2 cellular contexts compared by ENCODE assay signal in the genomic region with DNA sequence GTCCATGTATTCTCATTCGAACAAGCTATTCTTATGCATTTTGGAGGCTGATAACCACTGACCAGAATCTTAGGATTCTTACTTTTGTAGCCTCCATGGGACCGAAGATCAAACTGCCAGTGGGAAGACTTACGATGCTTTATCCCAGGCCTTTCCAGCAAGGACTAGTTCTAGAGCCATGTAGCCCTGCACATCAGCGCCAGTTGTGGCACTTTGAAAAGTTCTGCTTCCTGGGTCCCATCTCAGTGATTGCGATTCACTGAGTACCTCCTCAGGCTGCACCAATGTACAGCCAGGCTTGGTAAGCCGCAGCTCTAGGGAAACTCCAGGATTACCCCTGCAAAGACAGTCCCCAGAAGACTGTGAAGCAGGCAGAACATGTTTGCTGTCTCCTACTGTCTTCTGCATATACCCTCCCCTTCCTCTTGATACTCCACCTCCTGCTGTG.
A peak's percentile ranks its signal among the peaks of the same experiment; 100 is the strongest.
TF ChIP-seq lines count a peak whose summit lies in the region.

No MANE protein-coding gene starts in this region.

TF ChIP-seq in HCT116, 20 proteins besides CTCF, POLR2A, EP300 and RAD21:
- TF ChIP-seq EZH2 (IDR thresholded peaks at IDR 0.05) (no peak), ZNF274 (IDR thresholded peaks at IDR 0.05; ENCODE audit: low read depth, low read length) (no peak), CEBPB (IDR thresholded peaks at IDR 0.05; ENCODE audit: low read depth) (no peak), JUND (IDR thresholded peaks at IDR 0.05) (no peak), YY1 (IDR thresholded peaks at IDR 0.05; ENCODE audit: extremely low read depth, insufficient replicate concordance, low read depth, low read length) (no peak), TCF7L2 (IDR thresholded peaks at IDR 0.05; ENCODE audit: borderline replicate concordance, extremely low read depth, insufficient read depth, insufficient read length) (no peak), SIN3A (IDR thresholded peaks at IDR 0.05; ENCODE audit: low read depth) (no peak), ELF1 (IDR thresholded peaks at IDR 0.05; ENCODE audit: borderline replicate concordance, low read depth) (no peak), FOSL1 (IDR thresholded peaks at IDR 0.05; ENCODE audit: low read depth) (no peak), CBX3 (IDR thresholded peaks at IDR 0.05; ENCODE audit: low read depth) (no peak), SRF (IDR thresholded peaks at IDR 0.05; ENCODE audit: low read depth) (no peak), EZH2phosphoT487 (IDR thresholded peaks at IDR 0.05; ENCODE audit: borderline replicate concordance) (no peak)
- TF ChIP-seq, protein P1, sequence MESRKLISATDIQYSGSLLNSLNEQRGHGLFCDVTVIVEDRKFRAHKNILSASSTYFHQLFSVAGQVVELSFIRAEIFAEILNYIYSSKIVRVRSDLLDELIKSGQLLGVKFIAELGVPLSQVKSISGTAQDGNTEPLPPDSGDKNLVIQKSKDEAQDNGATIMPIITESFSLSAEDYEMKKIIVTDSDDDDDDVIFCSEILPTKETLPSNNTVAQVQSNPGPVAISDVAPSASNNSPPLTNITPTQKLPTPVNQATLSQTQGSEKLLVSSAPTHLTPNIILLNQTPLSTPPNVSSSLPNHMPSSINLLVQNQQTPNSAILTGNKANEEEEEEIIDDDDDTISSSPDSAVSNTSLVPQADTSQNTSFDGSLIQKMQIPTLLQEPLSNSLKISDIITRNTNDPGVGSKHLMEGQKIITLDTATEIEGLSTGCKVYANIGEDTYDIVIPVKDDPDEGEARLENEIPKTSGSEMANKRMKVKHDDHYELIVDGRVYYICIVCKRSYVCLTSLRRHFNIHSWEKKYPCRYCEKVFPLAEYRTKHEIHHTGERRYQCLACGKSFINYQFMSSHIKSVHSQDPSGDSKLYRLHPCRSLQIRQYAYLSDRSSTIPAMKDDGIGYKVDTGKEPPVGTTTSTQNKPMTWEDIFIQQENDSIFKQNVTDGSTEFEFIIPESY (IDR thresholded peaks at IDR 0.05; ENCODE audit: extremely low read depth, insufficient replicate concordance, low read length): no peak
- TF ChIP-seq, protein P2, sequence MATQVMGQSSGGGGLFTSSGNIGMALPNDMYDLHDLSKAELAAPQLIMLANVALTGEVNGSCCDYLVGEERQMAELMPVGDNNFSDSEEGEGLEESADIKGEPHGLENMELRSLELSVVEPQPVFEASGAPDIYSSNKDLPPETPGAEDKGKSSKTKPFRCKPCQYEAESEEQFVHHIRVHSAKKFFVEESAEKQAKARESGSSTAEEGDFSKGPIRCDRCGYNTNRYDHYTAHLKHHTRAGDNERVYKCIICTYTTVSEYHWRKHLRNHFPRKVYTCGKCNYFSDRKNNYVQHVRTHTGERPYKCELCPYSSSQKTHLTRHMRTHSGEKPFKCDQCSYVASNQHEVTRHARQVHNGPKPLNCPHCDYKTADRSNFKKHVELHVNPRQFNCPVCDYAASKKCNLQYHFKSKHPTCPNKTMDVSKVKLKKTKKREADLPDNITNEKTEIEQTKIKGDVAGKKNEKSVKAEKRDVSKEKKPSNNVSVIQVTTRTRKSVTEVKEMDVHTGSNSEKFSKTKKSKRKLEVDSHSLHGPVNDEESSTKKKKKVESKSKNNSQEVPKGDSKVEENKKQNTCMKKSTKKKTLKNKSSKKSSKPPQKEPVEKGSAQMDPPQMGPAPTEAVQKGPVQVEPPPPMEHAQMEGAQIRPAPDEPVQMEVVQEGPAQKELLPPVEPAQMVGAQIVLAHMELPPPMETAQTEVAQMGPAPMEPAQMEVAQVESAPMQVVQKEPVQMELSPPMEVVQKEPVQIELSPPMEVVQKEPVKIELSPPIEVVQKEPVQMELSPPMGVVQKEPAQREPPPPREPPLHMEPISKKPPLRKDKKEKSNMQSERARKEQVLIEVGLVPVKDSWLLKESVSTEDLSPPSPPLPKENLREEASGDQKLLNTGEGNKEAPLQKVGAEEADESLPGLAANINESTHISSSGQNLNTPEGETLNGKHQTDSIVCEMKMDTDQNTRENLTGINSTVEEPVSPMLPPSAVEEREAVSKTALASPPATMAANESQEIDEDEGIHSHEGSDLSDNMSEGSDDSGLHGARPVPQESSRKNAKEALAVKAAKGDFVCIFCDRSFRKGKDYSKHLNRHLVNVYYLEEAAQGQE (IDR thresholded peaks at IDR 0.05; ENCODE audit: low read depth): no peak
- TF ChIP-seq, protein P3, sequence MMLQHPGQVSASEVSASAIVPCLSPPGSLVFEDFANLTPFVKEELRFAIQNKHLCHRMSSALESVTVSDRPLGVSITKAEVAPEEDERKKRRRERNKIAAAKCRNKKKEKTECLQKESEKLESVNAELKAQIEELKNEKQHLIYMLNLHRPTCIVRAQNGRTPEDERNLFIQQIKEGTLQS (IDR thresholded peaks at IDR 0.05): no peak

TF ChIP-seq in H1, 55 proteins besides CTCF, POLR2A, EP300 and RAD21:
- no peak for TF ChIP-seq FOSL1 (IDR thresholded peaks at IDR 0.05; ENCODE audit: insufficient read depth, low read depth, low read length)
- TF ChIP-seq, protein P3 (IDR thresholded peaks at IDR 0.05; ENCODE audit: insufficient read depth, low read depth, low read length): no peak
- TF ChIP-seq TCF12 (IDR thresholded peaks at IDR 0.05; ENCODE audit: low read depth, low read length): no peak
- TF ChIP-seq HDAC6 (IDR thresholded peaks at IDR 0.05; ENCODE audit: low read depth, low read length): no peak
- no peak for TF ChIP-seq SP4 (IDR thresholded peaks at IDR 0.05; ENCODE audit: low read length)
- no peak for TF ChIP-seq CREB1 (IDR thresholded peaks at IDR 0.05)
- no peak for TF ChIP-seq CTBP2 (IDR thresholded peaks at IDR 0.05; ENCODE audit: borderline replicate concordance, insufficient read depth, insufficient read length, low read length)
- TF ChIP-seq BCL11A (IDR thresholded peaks at IDR 0.05; ENCODE audit: low read depth in 2 of 2, low read length in 2 of 2): no peak
- peak; percentile 77 for TF ChIP-seq POLR2AphosphoS5 (IDR thresholded peaks at IDR 0.05; ENCODE audit: low read depth, low read length)
- TF ChIP-seq TBP (IDR thresholded peaks at IDR 0.05; ENCODE audit: low read depth, low read length): peak; percentile 53; the same call in 1 of the 2 replicates
- TF ChIP-seq ASH2L (IDR thresholded peaks at IDR 0.05; ENCODE audit: low read length): no peak
- no peak for TF ChIP-seq ATF2 (IDR thresholded peaks at IDR 0.05; ENCODE audit: low read length)
- no peak for TF ChIP-seq PHF8 (conservative IDR thresholded peaks at IDR 0.05; ENCODE audit: low read depth, low read length)
- TF ChIP-seq KDM1A (IDR thresholded peaks at IDR 0.05; ENCODE audit: borderline replicate concordance, low read length): no peak
- TF ChIP-seq SP2 (IDR thresholded peaks at IDR 0.05; ENCODE audit: low read length): no peak
- no peak for TF ChIP-seq CBX5 (IDR thresholded peaks at IDR 0.05; ENCODE audit: low read depth, low read length)
- no peak for TF ChIP-seq RNF2 (IDR thresholded peaks at IDR 0.05; ENCODE audit: borderline replicate concordance, low read depth, low read length, missing control alignments, poor library complexity, severe bottlenecking)
- no peak for TF ChIP-seq CHD1 (IDR thresholded peaks at IDR 0.05; ENCODE audit: low read depth, low read length)
- TF ChIP-seq BACH1 (IDR thresholded peaks at IDR 0.05; ENCODE audit: low read length): no peak
- peak; percentile 60; the same call in 1 of the 2 replicates for TF ChIP-seq POU5F1 (IDR thresholded peaks at IDR 0.05; ENCODE audit: low read depth, low read length)
- no peak for TF ChIP-seq GABPA (IDR thresholded peaks at IDR 0.05; ENCODE audit: borderline replicate concordance, insufficient read depth, low read length)
- TF ChIP-seq HDAC2 (IDR thresholded peaks at IDR 0.05; ENCODE audit: borderline replicate concordance in 1 of 2, low read depth in 2 of 2, low read length in 2 of 2): no peak
- no peak for TF ChIP-seq KDM5A (IDR thresholded peaks at IDR 0.05; ENCODE audit: low read length)
- no peak for TF ChIP-seq SP1 (IDR thresholded peaks at IDR 0.05; ENCODE audit: low read depth, low read length)
- no peak for TF ChIP-seq MAFK (IDR thresholded peaks at IDR 0.05; ENCODE audit: low read depth, low read length)
- TF ChIP-seq CBX8 (IDR thresholded peaks at IDR 0.05; ENCODE audit: borderline replicate concordance, low read depth, low read length): no peak
- TF ChIP-seq TAF7 (optimal IDR thresholded peaks at IDR 0.05; ENCODE audit: borderline replicate concordance, low read depth, low read length): peak; percentile 97
- no peak for TF ChIP-seq USF2 (IDR thresholded peaks at IDR 0.05; ENCODE audit: low read length)
- no peak for TF ChIP-seq JUN (IDR thresholded peaks at IDR 0.05; ENCODE audit: low read depth, low read length)
